In genomic region chr9:36995927-36996471, GRCh38 we compare ENCODE assay signal across 1 cellular context.
TF ChIP-seq lines count a peak whose summit lies in the region.

No MANE protein-coding gene starts in this region.

TF ChIP-seq in GM12878, 131 proteins besides CTCF, POLR2A, EP300 and RAD21 (continued from another document):
- TF ChIP-seq, protein P1, sequence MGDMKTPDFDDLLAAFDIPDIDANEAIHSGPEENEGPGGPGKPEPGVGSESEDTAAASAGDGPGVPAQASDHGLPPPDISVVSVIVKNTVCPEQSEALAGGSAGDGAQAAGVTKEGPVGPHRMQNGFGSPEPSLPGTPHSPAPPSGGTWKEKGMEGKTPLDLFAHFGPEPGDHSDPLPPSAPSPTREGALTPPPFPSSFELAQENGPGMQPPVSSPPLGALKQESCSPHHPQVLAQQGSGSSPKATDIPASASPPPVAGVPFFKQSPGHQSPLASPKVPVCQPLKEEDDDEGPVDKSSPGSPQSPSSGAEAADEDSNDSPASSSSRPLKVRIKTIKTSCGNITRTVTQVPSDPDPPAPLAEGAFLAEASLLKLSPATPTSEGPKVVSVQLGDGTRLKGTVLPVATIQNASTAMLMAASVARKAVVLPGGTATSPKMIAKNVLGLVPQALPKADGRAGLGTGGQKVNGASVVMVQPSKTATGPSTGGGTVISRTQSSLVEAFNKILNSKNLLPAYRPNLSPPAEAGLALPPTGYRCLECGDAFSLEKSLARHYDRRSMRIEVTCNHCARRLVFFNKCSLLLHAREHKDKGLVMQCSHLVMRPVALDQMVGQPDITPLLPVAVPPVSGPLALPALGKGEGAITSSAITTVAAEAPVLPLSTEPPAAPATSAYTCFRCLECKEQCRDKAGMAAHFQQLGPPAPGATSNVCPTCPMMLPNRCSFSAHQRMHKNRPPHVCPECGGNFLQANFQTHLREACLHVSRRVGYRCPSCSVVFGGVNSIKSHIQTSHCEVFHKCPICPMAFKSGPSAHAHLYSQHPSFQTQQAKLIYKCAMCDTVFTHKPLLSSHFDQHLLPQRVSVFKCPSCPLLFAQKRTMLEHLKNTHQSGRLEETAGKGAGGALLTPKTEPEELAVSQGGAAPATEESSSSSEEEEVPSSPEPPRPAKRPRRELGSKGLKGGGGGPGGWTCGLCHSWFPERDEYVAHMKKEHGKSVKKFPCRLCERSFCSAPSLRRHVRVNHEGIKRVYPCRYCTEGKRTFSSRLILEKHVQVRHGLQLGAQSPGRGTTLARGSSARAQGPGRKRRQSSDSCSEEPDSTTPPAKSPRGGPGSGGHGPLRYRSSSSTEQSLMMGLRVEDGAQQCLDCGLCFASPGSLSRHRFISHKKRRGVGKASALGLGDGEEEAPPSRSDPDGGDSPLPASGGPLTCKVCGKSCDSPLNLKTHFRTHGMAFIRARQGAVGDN (IDR thresholded peaks at IDR 0.05): peak; percentile 94
- TF ChIP-seq CBX3 (IDR thresholded peaks at IDR 0.05; ENCODE audit: borderline replicate concordance, low read depth) (no peak), BCL11A (IDR thresholded peaks at IDR 0.05; ENCODE audit: low read depth, low read length) (no peak), SMC3 (IDR thresholded peaks at IDR 0.05; ENCODE audit: borderline replicate concordance, low read length) (peak; percentile 80), YY1 (IDR thresholded peaks at IDR 0.05; ENCODE audit: low read depth, low read length) (peak; percentile 93), RCOR1 (conservative IDR thresholded peaks at IDR 0.05; ENCODE audit: low read depth, low read length) (no peak), RELB (IDR thresholded peaks at IDR 0.05; ENCODE audit: low read depth) (peak; percentile 68; the same call in 1 of the 2 replicates), MTA2 (IDR thresholded peaks at IDR 0.05; ENCODE audit: low read depth) (peak; percentile 46), ZNF207 (IDR thresholded peaks at IDR 0.05; ENCODE audit: borderline replicate concordance) (no peak), MYB (IDR thresholded peaks at IDR 0.05; ENCODE audit: borderline replicate concordance, low read depth, low read length) (no peak), HDGF (IDR thresholded peaks at IDR 0.05) (0 out of 2 replicates have a peak, but pooled peaks have one; percentile 79), BCL3 (IDR thresholded peaks at IDR 0.05; ENCODE audit: borderline replicate concordance, insufficient read depth, low read depth, low read length, poor library complexity, severe bottlenecking) (no peak), GATAD2B (conservative IDR thresholded peaks at IDR 0.05; ENCODE audit: low read depth) (no peak; the same call in 1 of the 2 replicates), MEF2B (IDR thresholded peaks at IDR 0.05; ENCODE audit: partially characterized antibody, poor library complexity, severe bottlenecking) (no peak), TBL1XR1 (IDR thresholded peaks at IDR 0.05; ENCODE audit: low read depth, low read length) (peak; percentile 40; the same call in 1 of the 2 replicates), CHD4 (IDR thresholded peaks at IDR 0.05) (no peak), NR2C2 (IDR thresholded peaks at IDR 0.05; ENCODE audit: borderline replicate concordance, control insufficient read depth, insufficient read length, low read depth) (no peak), SIN3A (IDR thresholded peaks at IDR 0.05; ENCODE audit: low read depth, low read length) (no peak), NBN (IDR thresholded peaks at IDR 0.05) (peak; percentile 57), CEBPB (IDR thresholded peaks at IDR 0.05; ENCODE audit: borderline replicate concordance in 1 of 2, low read depth in 2 of 2, low read length in 2 of 2) (peak in 1 of 2 experiments; percentile 3; a peak in 1 of 4 replicates), IKZF2 (IDR thresholded peaks at IDR 0.05) (peak; percentile 82 to 85), TCF3 (IDR thresholded peaks at IDR 0.05; ENCODE audit: borderline replicate concordance, insufficient read depth, low read depth, low read length) (peak; percentile 59; the same call in 1 of the 2 replicates)
- TF ChIP-seq, protein P2, sequence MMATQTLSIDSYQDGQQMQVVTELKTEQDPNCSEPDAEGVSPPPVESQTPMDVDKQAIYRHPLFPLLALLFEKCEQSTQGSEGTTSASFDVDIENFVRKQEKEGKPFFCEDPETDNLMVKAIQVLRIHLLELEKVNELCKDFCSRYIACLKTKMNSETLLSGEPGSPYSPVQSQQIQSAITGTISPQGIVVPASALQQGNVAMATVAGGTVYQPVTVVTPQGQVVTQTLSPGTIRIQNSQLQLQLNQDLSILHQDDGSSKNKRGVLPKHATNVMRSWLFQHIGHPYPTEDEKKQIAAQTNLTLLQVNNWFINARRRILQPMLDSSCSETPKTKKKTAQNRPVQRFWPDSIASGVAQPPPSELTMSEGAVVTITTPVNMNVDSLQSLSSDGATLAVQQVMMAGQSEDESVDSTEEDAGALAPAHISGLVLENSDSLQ (IDR thresholded peaks at IDR 0.05): peak; percentile 90
- TF ChIP-seq, protein P3, sequence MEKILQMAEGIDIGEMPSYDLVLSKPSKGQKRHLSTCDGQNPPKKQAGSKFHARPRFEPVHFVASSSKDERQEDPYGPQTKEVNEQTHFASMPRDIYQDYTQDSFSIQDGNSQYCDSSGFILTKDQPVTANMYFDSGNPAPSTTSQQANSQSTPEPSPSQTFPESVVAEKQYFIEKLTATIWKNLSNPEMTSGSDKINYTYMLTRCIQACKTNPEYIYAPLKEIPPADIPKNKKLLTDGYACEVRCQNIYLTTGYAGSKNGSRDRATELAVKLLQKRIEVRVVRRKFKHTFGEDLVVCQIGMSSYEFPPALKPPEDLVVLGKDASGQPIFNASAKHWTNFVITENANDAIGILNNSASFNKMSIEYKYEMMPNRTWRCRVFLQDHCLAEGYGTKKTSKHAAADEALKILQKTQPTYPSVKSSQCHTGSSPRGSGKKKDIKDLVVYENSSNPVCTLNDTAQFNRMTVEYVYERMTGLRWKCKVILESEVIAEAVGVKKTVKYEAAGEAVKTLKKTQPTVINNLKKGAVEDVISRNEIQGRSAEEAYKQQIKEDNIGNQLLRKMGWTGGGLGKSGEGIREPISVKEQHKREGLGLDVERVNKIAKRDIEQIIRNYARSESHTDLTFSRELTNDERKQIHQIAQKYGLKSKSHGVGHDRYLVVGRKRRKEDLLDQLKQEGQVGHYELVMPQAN (conservative IDR thresholded peaks at IDR 0.05): peak; percentile 74
TF ChIP-seq in GM12878: peak in this region for 31.
